In the genomic region with DNA sequence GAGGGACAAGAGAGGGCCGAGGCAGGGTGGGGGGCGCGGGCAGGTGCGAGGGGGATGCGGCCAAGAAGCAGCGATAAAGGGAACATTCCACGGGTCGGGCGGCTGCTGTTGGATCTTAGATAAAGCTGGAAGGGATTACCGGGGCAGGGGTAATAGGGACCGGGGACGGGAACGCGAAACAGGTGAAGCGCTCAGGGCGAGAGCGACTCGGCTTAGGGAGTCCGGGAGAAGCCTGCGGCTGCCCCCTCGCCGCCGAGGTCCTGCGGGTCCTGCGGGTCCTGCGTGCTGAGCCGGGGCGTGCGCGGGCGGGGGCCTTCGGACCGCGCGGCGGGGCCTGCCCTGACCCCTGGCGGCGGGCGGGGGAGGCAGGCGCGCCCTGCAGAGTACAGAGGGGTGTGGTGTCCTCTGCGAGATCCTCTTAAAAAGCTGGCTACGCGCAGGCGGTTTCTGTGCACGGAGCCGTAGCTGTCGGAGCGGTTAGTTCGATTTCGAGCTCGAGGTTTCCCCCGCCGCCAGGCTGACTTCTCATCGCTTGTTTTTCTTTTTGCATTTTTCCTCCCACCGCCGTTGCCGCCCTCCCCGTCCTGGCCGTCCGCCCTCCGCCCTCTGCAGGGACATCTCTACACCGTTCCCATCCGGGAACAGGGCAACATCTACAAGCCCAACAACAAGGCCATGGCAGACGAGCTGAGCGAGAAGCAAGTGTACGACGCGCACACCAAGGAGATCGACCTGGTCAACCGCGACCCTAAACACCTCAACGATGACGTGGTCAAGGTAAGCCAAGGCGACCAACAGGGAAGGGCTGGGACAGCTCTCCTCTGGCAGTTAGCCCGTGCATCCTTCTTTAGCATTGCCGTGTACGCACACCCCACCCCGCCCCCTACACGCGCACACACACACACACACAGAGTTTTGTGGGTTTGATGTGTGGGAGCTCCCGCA, we compare ENCODE assay signal across 8 cellular contexts. TPM values are rescaled to one million over a fixed set of nuclear protein-coding genes. Genes with fewer than 3 reads are reported as not detected.
DNase-seq lines count a peak whose midpoint lies in the region; ATAC-seq, FAIRE-seq and TF ChIP-seq lines count a peak whose summit lies in the region.

No MANE protein-coding gene starts in this region.

- CTCF ChIA-PET in K562 (lab: Yijun Ruan, JAX; ENCODE audit: low intra/inter-chr PET ratio), result interaction anchor here (0.6 to 2.3 kb wide), 11 partner anchors 63 to 359 kb away, joined by 3 to 14 read pairs (median 3); no protein-coding TSS in a partner anchor

- WGBS in K562 (ENCODE audit: insufficient coverage, low coverage, missing lambda C conversion rate), result 1% methylated on average over 75 of the region's 82 CpGs
- no CpG with 5 or more reads among the region's 82 CpGs for WGBS in iPS DF 6.9 (ENCODE audit: insufficient coverage, insufficient read length)
- 1% methylated on average over 82 of the region's 82 CpGs for WGBS in sigmoid colon, 2 donors

- intact Hi-C loops in K562 (cut with micrococcal nuclease), result loop anchor here (1.0 to 2.0 kb wide), 6 partner anchors 25 to 345 kb away; no protein-coding TSS in a partner anchor
- intact Hi-C loops in sigmoid colon (cut with DNase I), result loop anchor here (1.0 to 5.0 kb wide), 5 partner anchors 63 to 281 kb away; no protein-coding TSS in a partner anchor

- no peaks in the 10 kb centered on the region for H3K9me1 ChIP-seq in K562 (ENCODE audit: control insufficient read depth, insufficient read depth, low read length)

- TF ChIP-seq CTCF in KMS-11 (conservative IDR thresholded peaks at IDR 0.05; ENCODE audit: low read depth, low read length) (peak; percentile 83), K562 (IDR thresholded peaks at IDR 0.05 in 2 of 3, conservative IDR thresholded peaks at IDR 0.05 in 1 of 3; ENCODE audit: insufficient read depth in 2 of 3, low read depth in 1 of 3, low read length in 3 of 3) (peak; percentile 77 to 91 (median 80)), sigmoid colon (IDR thresholded peaks at IDR 0.05) (peak in 3 of 4 experiments; percentile 14 to 88 (median 42))

- H3K4me3 ChIP-seq in KMS-11 (IDR thresholded peaks at IDR 0.05; ENCODE audit: insufficient read depth, low read depth, low read length) (peak overlapping the region; percentile 76), K562 (peak overlapping the region; percentile 50), iPS DF 6.9 (ENCODE audit: low read length) (peak overlapping the region; percentile 48; the same call in 1 of the 2 replicates), sigmoid colon (peak overlapping the region; percentile 69 to 89 (median 80))

- no peaks in the 10 kb centered on the region; the same call in 1 of the 2 replicates for H3K27me3 ChIP-seq in KMS-11 (ENCODE audit: insufficient read depth, low read depth)
- peaks cover 0 to 7% of the 10 kb centered on the region in 2 experiments; a peak in 2 of 5 replicates for H3K27me3 ChIP-seq in K562 (ENCODE audit: control insufficient read depth in 2 of 2, insufficient read depth in 2 of 2, low read length in 2 of 2)
- H3K27me3 ChIP-seq in iPS DF 6.9 (ENCODE audit: control insufficient read depth, insufficient read depth, low read length), result no peaks in the 10 kb centered on the region
- H3K27me3 ChIP-seq in sigmoid colon, result no peaks in the 10 kb centered on the region

- H2AFZ ChIP-seq in KMS-11 (ENCODE audit: low read depth), result peak overlapping the region; percentile 98
- peak overlapping the region; percentile 93 for H2AFZ ChIP-seq in K562 (ENCODE audit: low read depth, low read length)

- peak; percentile 96 to 98 for TF ChIP-seq RAD21 in K562 (CRISPR knock-in tag; conservative IDR thresholded peaks at IDR 0.05 in 1 of 2, IDR thresholded peaks at IDR 0.05 in 1 of 2)

- H3K9ac ChIP-seq in KMS-11, result peak overlapping the region; percentile 69
- H3K9ac ChIP-seq in K562 (ENCODE audit: insufficient read depth in 1 of 2, low read depth in 2 of 2, low read length in 2 of 2), result peak overlapping the region; percentile 45 to 89; a peak in 3 of 4 replicates

- peaks cover 54% of the 10 kb centered on the region for H3K4me1 ChIP-seq in KMS-11 (ENCODE audit: low read depth, poor library complexity, severe bottlenecking)
- H3K4me1 ChIP-seq in K562 (replicated peaks in 1 of 2; ENCODE audit: control insufficient read depth in 2 of 2, insufficient read depth in 2 of 2, low read length in 2 of 2), result peaks cover 21 to 24% of the 10 kb centered on the region in 2 experiments
- H3K4me1 ChIP-seq in iPS DF 6.9 (ENCODE audit: control insufficient read depth, insufficient read depth, low read length), result no peaks in the 10 kb centered on the region; the same call in 1 of the 2 replicates
- peaks cover 0 to 40% (median 24%) of the 10 kb centered on the region in 4 donors for H3K4me1 ChIP-seq in sigmoid colon

- peak overlapping the region; percentile 94 for H3K4me2 ChIP-seq in KMS-11
- peak overlapping the region; percentile 98 for H3K4me2 ChIP-seq in K562 (ENCODE audit: insufficient read depth, low read length)

- no peaks in the 10 kb centered on the region for H4K20me1 ChIP-seq in KMS-11 (ENCODE audit: insufficient read depth)
- no peaks in the 10 kb centered on the region for H4K20me1 ChIP-seq in K562 (replicated peaks; ENCODE audit: control insufficient read depth, insufficient read depth, low read length)

- no TSS peak for BruUV-seq in K562 (replicated peaks; lab: Mats Ljungman, UMichigan)

- in situ Hi-C loops in K562 (cut with MboI), result no loop called here

- H3K9me3 ChIP-seq in K562 (replicated peaks; ENCODE audit: control insufficient read depth, insufficient read depth, low read depth, low read length) (no peaks in the 10 kb centered on the region), iPS DF 6.9 (ENCODE audit: control insufficient read depth, insufficient read depth, low read length) (no peaks in the 10 kb centered on the region), sigmoid colon (no peaks in the 10 kb centered on the region)

- ATAC-seq in GM21737 (IDR thresholded peaks at IDR 0.05; ENCODE audit: unreplicated experiment), result peak; percentile 96
- peak; percentile 97 for ATAC-seq in K562

- TF ChIP-seq EP300 in K562 (IDR thresholded peaks at IDR 0.05; ENCODE audit: low read length) (no peak), sigmoid colon (IDR thresholded peaks at IDR 0.05) (no peak)

- FAIRE-seq in K562 (lab: Jason Lieb, UNC), result peak; percentile 66

- H3K36me3 ChIP-seq in KMS-11 (ENCODE audit: insufficient read depth) (no peaks in the 10 kb centered on the region), K562 (ENCODE audit: control insufficient read depth, insufficient read depth, low read length) (no peaks in the 10 kb centered on the region), iPS DF 6.9 (ENCODE audit: control insufficient read depth, insufficient read depth, low read length) (no peaks in the 10 kb centered on the region), sigmoid colon (peaks cover 0 to 18% (median 0%) of the 10 kb centered on the region in 4 donors)

- DNase-seq in GM03348 (ENCODE audit: low spot score), result peak; percentile 95
- DNase-seq in T-helper 2 cell, result peak; percentile 25 to 74 (median 33)
- peak; percentile 88 to 94 (median 94) for DNase-seq in K562 (ENCODE audit: extremely low read depth in 1 of 4, low spot score in 3 of 4)
- DNase-seq in iPS DF 6.9 (ENCODE audit: low read depth, low spot score), result no peak
- DNase-seq in sigmoid colon, result peak; percentile 93
- DNase-seq in NCI-H1048 (lab: John Stamatoyannopoulos, UW), result no peak

- TF ChIP-seq POLR2A in K562 (conservative IDR thresholded peaks at IDR 0.05), result no peak
- TF ChIP-seq POLR2A in sigmoid colon (IDR thresholded peaks at IDR 0.05), result peak in 1 of 2 donors; percentile 63

- H3K27ac ChIP-seq in KMS-11, result peak overlapping the region; percentile 47
- H3K27ac ChIP-seq in K562 (ENCODE audit: extremely low read depth, low read depth, low read length), result no peak overlapping the region
- no peak overlapping the region for H3K27ac ChIP-seq in iPS DF 6.9 (ENCODE audit: low read length)
- H3K27ac ChIP-seq in sigmoid colon, result peak overlapping the region; percentile 94 to 99 (median 98)

- 0 out of 2 replicates have a peak, but pooled peaks cover 12% of the 10 kb centered on the region for H3K79me2 ChIP-seq in KMS-11 (ENCODE audit: insufficient read depth, low read depth)
- no peaks in the 10 kb centered on the region for H3K79me2 ChIP-seq in K562 (ENCODE audit: control insufficient read depth, insufficient read depth, low read length)

- POLR2A ChIA-PET in K562 (lab: Yijun Ruan, JAX), result interaction anchor here (0.5 to 2.1 kb wide), 11 partner anchors 14 to 315 kb away, joined by 3 to 9 read pairs (median 4); a partner anchor contains a TSS

RNA-seq across cellular contexts. Expression of a gene that starts 1.3 kb away (rescaled TPM):
- 0.79 and 1.5 TPM in 2 replicates for total RNA-seq in K562 (2011; cell fraction: chromatin; rRNA removed; ENCODE audit: low replicate concordance)
- total RNA-seq in K562 (2011; cell fraction: nucleolus; rRNA removed), result 1.2 TPM in 1 of 2 replicates, not detected in the other
- total RNA-seq in K562 (2011; cell fraction: nucleoplasm; rRNA removed), result 1.5 TPM in 1 of 2 replicates, not detected in the other
- total RNA-seq in K562 (2014; rRNA removed), result 0.08 and 1.1 TPM in 2 replicates
- total RNA-seq in K562 (2014; rRNA removed; fragmentation: Illumina TruSeq; extraction: Trizol), result 0.16 and 0.29 TPM in 2 replicates
- 0.40 and 0.64 TPM in 2 replicates for total RNA-seq in K562 (2015; rRNA removed; fragmentation: Illumina TruSeq; extraction: Trizol)
- total RNA-seq in K562 (2021), result 1.0 and 1.5 TPM in 2 replicates
- polyA plus RNA-seq in K562 (2011; rRNA removed), result 1.5 and 2.5 TPM in 2 replicates
- polyA plus RNA-seq in K562 (2011; cell fraction: cytosol; rRNA removed), result 4.8 and 4.9 TPM in 2 replicates
- 1.9 and 3.3 TPM in 2 replicates for polyA plus RNA-seq in K562 (2011; cell fraction: nucleus; rRNA removed)
- 0.51 and 0.55 TPM in 2 replicates for polyA plus RNA-seq in K562 (2012)
- polyA plus RNA-seq in K562 (2014; fragmentation: Illumina TruSeq; extraction: Trizol), result 0.62 and 0.86 TPM in 2 replicates
- under 1 TPM; 0.63 to 0.82 TPM for polyA plus RNA-seq in K562 (2014; fragmentation: Nextera tagmentation; extraction: Ambion mirVana)
- 0.08 and 0.49 TPM in 2 replicates for polyA plus RNA-seq in K562 (2014; rRNA removed)
- 3.4 and 5.0 TPM in 2 replicates for polyA minus RNA-seq in K562 (2011; rRNA and poly(A)+ RNA removed)
- polyA minus RNA-seq in K562 (2011; cell fraction: cytosol; rRNA and poly(A)+ RNA removed), result 0.76 and 2.1 TPM in 2 replicates
- 1.00 and 1.2 TPM in 2 replicates for polyA minus RNA-seq in K562 (2011; cell fraction: nucleus; rRNA and poly(A)+ RNA removed)
- total RNA-seq in sigmoid colon, result 100 to 1,000 TPM; 328 to 857 (median 577) TPM
- polyA plus RNA-seq in sigmoid colon, result 10 to 100 TPM in 2 of 3 donors, 1 to 10 TPM in 1; 8.8 to 32.5 (median 18.6) TPM

RNA-seq across cellular contexts. Expression of a gene that starts 26.6 kb away (rescaled TPM):
- 38.0 and 48.6 TPM in 2 replicates for total RNA-seq in K562 (2011; cell fraction: chromatin; rRNA removed; ENCODE audit: low replicate concordance)
- total RNA-seq in K562 (2011; cell fraction: nucleolus; rRNA removed), result 45.0 and 46.4 TPM in 2 replicates
- 52.1 and 67.7 TPM in 2 replicates for total RNA-seq in K562 (2011; cell fraction: nucleoplasm; rRNA removed)
- total RNA-seq in K562 (2014; rRNA removed) (30.0 and 32.4 TPM in 2 replicates), K562 (2014; rRNA removed; fragmentation: Illumina TruSeq; extraction: Trizol) (43.0 and 50.7 TPM in 2 replicates), K562 (2015; rRNA removed; fragmentation: Illumina TruSeq; extraction: Trizol) (43.9 and 49.3 TPM in 2 replicates), K562 (2021) (36.4 and 38.3 TPM in 2 replicates), sigmoid colon (100 to 1,000 TPM in 1 of 4 donors, 10 to 100 TPM in 3; 81.8 to 142 (median 88.6) TPM)
- polyA plus RNA-seq in K562 (2011; rRNA removed) (109 and 137 TPM in 2 replicates), K562 (2014; fragmentation: Illumina TruSeq; extraction: Trizol) (34.1 and 41.4 TPM in 2 replicates), K562 (2014; fragmentation: Nextera tagmentation; extraction: Ambion mirVana) (10 to 100 TPM; 16.1 to 16.5 TPM), K562 (2014; rRNA removed) (30.3 and 31.8 TPM in 2 replicates), sigmoid colon (10 to 100 TPM in 1 of 3 donors, 1 to 10 TPM in 2; 4.6 to 12.8 (median 7.8) TPM)
- polyA plus RNA-seq in K562 (2011; cell fraction: cytosol; rRNA removed), result 80.8 and 129 TPM in 2 replicates
- polyA plus RNA-seq in K562 (2011; cell fraction: nucleus; rRNA removed), result 57.6 and 71.3 TPM in 2 replicates
- 25.3 and 39.5 TPM in 2 replicates for polyA plus RNA-seq in K562 (2012)
- 119 and 144 TPM in 2 replicates for polyA minus RNA-seq in K562 (2011; rRNA and poly(A)+ RNA removed)
- 58.1 and 68.9 TPM in 2 replicates for polyA minus RNA-seq in K562 (2011; cell fraction: cytosol; rRNA and poly(A)+ RNA removed)
- 39.6 and 59.2 TPM in 2 replicates for polyA minus RNA-seq in K562 (2011; cell fraction: nucleus; rRNA and poly(A)+ RNA removed)

Comparison
In these comparisons a context has a peak if more than half of its experiments do, and no peak if none do; other contexts are left out.
1. DNase-seq: peak in GM03348 (single experiment), T-helper 2 cell (5 of 5), K562 (4 of 4) and sigmoid colon (single experiment); none in iPS DF 6.9 (single experiment) and NCI-H1048 (single experiment).
2. H3K27ac ChIP-seq: peak in KMS-11 (single experiment) and sigmoid colon (4 of 4); none in K562 (single experiment) and iPS DF 6.9 (single experiment).
3. RNA of a gene that starts 1.3 kb away (total RNA-seq): 328 to 857 TPM in sigmoid colon; 0.08 to 1.5 TPM in K562; every median in the first group is over 100 times any median in the second.
4. Peak in every context shown above with its lines, with median percentiles within 50 percentile points of each other: H3K4me3 ChIP-seq and CTCF ChIP-seq.